ENCODE assay signal across 13 cellular contexts in the genomic region with DNA sequence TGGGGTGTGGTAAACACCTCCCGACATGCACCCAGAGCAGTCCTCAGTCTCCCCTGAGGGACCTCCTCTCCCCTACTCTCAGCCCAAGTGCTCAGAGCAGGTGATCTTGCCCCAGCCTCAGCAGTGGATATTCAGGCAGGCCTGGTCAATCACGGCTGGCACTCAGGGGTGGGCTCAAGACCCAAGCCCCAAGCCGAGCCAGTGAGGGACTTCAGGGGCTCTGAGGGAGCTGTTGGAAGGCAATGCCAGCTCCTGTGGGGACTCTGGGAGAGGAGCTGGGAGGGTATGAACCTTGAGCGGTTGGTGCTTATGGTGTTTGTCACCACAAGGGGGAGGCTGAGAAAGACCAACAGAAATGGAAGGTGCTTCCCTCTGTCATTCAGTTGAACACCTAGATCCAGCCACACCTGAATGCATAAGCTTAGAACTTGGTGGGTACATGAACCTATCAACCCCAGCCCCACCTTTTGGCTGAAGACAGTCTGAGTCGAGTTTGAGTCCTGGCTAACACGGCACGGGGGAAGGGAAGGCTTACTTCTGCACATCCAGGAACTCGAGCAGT. TPM values are rescaled to one million over a fixed set of nuclear protein-coding genes. Genes with fewer than 3 reads are reported as not detected.
DNase-seq lines count a peak whose midpoint lies in the region; ATAC-seq, FAIRE-seq and TF ChIP-seq lines count a peak whose summit lies in the region.
"Had no signal": no experiment of that assay in that cellular context is flagged by ENCODE, and none has a peak within 500 bp of the region (broad histone marks: within the 10 kb centered on the region; RNA-seq: fewer than 3 reads in every experiment).

No MANE protein-coding gene starts in this region.

- H3K27ac ChIP-seq in H9 (ENCODE audit: insufficient read length, low read depth, low read length): no peak overlapping the region
- no peak overlapping the region for H3K27ac ChIP-seq in astrocyte (ENCODE audit: low read depth, low read length)
- H3K27ac ChIP-seq in keratinocyte (ENCODE audit: control insufficient read depth, insufficient read depth, low read length): no peak overlapping the region
- H3K27ac ChIP-seq: dorsolateral prefrontal cortex, GM23248 had no signal

- H3K18ac ChIP-seq in H9 (ENCODE audit: insufficient read length, low read depth, low read length): no peak overlapping the region

- no peaks in the 10 kb centered on the region for H3K79me1 ChIP-seq in H9 (ENCODE audit: insufficient read depth, low read depth, low read length, poor library complexity, severe bottlenecking)

- dilution Hi-C loops in keratinocyte (cut with MboI; ENCODE audit: extremely low pct_ligation_motif_present, low sequenced_read_pairs): no loop called here

- H3K36me3 ChIP-seq in astrocyte (ENCODE audit: insufficient read depth, low read length) (no peaks in the 10 kb centered on the region), keratinocyte (ENCODE audit: control insufficient read depth in 2 of 2, extremely low read depth in 1 of 2, insufficient read depth in 2 of 2, low read length in 2 of 2) (peaks cover 50 to 62% of the 10 kb centered on the region in 2 experiments)

- no peak overlapping the region for H2BK20ac ChIP-seq in H9 (ENCODE audit: low read depth, low read length, poor library complexity, severe bottlenecking)

- H3K36me3 Mint-ChIP-seq in H9 (ENCODE audit: insufficient read depth in 1 of 3, low read depth in 3 of 3) (peaks cover 0 to 8% (median 0%) of the 10 kb centered on the region in 3 experiments; a peak in 2 of 7 replicates), astrocyte (ENCODE audit: low read depth, unreplicated experiment) (peaks cover 22% of the 10 kb centered on the region), T-cell (peaks cover 21% of the 10 kb centered on the region)

- H2BK120ac ChIP-seq in H9 (ENCODE audit: low read depth, low read length, poor library complexity, severe bottlenecking): no peak overlapping the region

- H3K9ac ChIP-seq in H9 (ENCODE audit: extremely low read depth, insufficient read length, low read length) (no peak overlapping the region), astrocyte (ENCODE audit: low read length) (no peak overlapping the region), keratinocyte (ENCODE audit: control insufficient read depth, extremely low read depth, insufficient read depth, low read length) (no peak overlapping the region)
- H3K9ac ChIP-seq: GM23248 had no signal

- no peak for ATAC-seq in T-cell (replicated peaks in 1 of 4)

- H3K9me3 ChIP-seq in H9 (ENCODE audit: control insufficient read depth, low read depth, low read length) (no peaks in the 10 kb centered on the region), astrocyte (ENCODE audit: insufficient read depth, low read depth, low read length) (no peaks in the 10 kb centered on the region), keratinocyte (ENCODE audit: control insufficient read depth, low read depth, low read length) (no peaks in the 10 kb centered on the region)

- H2AFZ ChIP-seq in H9 (ENCODE audit: low read length): no peak overlapping the region
- no peak overlapping the region for H2AFZ ChIP-seq in astrocyte (ENCODE audit: low read depth, low read length)
- no peak overlapping the region for H2AFZ ChIP-seq in keratinocyte (ENCODE audit: control insufficient read depth, low read length)
- H2AFZ ChIP-seq: GM23248 had no signal

- H3K4me2 ChIP-seq in H9 (ENCODE audit: insufficient read depth, insufficient read length, low read length): no peak overlapping the region
- no peak overlapping the region for H3K4me2 ChIP-seq in astrocyte (ENCODE audit: low read length)
- no peak overlapping the region for H3K4me2 ChIP-seq in keratinocyte (ENCODE audit: control insufficient read depth, extremely low read depth, insufficient read depth, low read depth, low read length)

- H4K20me1 ChIP-seq in H9 (ENCODE audit: control insufficient read depth, insufficient read depth, insufficient read length) (no peaks in the 10 kb centered on the region), astrocyte (ENCODE audit: insufficient read depth, low read length) (no peaks in the 10 kb centered on the region), keratinocyte (ENCODE audit: control insufficient read depth, extremely low read depth, insufficient read depth, low read length) (no peaks in the 10 kb centered on the region)

- no peak overlapping the region for H4K8ac ChIP-seq in H9 (replicated peaks; ENCODE audit: insufficient read length, low read depth, low read length)

- peak; percentile 16 for TF ChIP-seq CTCF in AG09309 (IDR thresholded peaks at IDR 0.05; ENCODE audit: control insufficient read depth, insufficient read depth, low read depth, low read length, missing control alignments)
- TF ChIP-seq CTCF in H9 (conservative IDR thresholded peaks at IDR 0.05): peak; percentile 50
- peak; percentile 4 for TF ChIP-seq CTCF in astrocyte (IDR thresholded peaks at IDR 0.05; ENCODE audit: insufficient read depth, low read depth, low read length)
- TF ChIP-seq CTCF in keratinocyte (optimal IDR thresholded peaks at IDR 0.05 in 1 of 3, IDR thresholded peaks at IDR 0.05 in 1 of 3, conservative IDR thresholded peaks at IDR 0.05 in 1 of 3; ENCODE audit: extremely low read depth in 1 of 3, insufficient read depth in 2 of 3, low read length in 3 of 3): peak in 2 of 3 experiments; percentile 16 to 40

- H3K27ac Mint-ChIP-seq in H9 (no peak overlapping the region), astrocyte (ENCODE audit: unreplicated experiment) (no peak overlapping the region), T-cell (no peak overlapping the region)
- H3K27ac Mint-ChIP-seq: activated T-helper 1 cell treated with anti-CD3 and anti-CD28 coated beads, Interleukin-12 subunit alpha, Interleukin-12 subunit beta, Interleukin-2, Interleukin-4 antibody, amounts not matched to agents 30 ng/mL and 10 ng/mL and 1 ng/mL, durations not matched to agents 14 hours and 24 hours and 36 hours had no signal

- H3K4me3 ChIP-seq in AG09309 (ENCODE audit: control insufficient read depth, low read depth, low read length) (no peak overlapping the region), astrocyte (ENCODE audit: insufficient read depth, low read depth, low read length) (no peak overlapping the region), keratinocyte (ENCODE audit: control insufficient read depth in 2 of 3, extremely low read depth in 1 of 3, insufficient read depth in 2 of 3, low read depth in 1 of 3, low read length in 3 of 3) (no peak overlapping the region)
- H3K4me3 ChIP-seq: dorsolateral prefrontal cortex, GM23248 had no signal

- H3T11ph ChIP-seq in H9 (ENCODE audit: low read length): no peak overlapping the region

- H2BK12ac ChIP-seq in H9 (ENCODE audit: insufficient read length, low read depth, low read length): no peak overlapping the region

- no peak overlapping the region for H2BK15ac ChIP-seq in H9 (ENCODE audit: low read depth, low read length)

- H3K56ac ChIP-seq in H9 (ENCODE audit: insufficient read length, low read depth, low read length): no peak overlapping the region

- H3K79me2 ChIP-seq in H9 (ENCODE audit: insufficient read depth, low read length) (no peaks in the 10 kb centered on the region), astrocyte (ENCODE audit: insufficient read depth, low read length) (no peaks in the 10 kb centered on the region), keratinocyte (ENCODE audit: control insufficient read depth, insufficient read depth, low read length) (no peaks in the 10 kb centered on the region)

- H3K23me2 ChIP-seq in H9 (ENCODE audit: insufficient read length, low read depth, low read length, poor library complexity, severe bottlenecking): no peaks in the 10 kb centered on the region

- no peak overlapping the region for H2AK5ac ChIP-seq in H9 (ENCODE audit: insufficient read length, low read length)

- POLR2A ChIA-PET in T-cell (lab: Charles Lee): no interaction called here

- H3K4me1 ChIP-seq in H9 (ENCODE audit: insufficient read depth, low read length) (no peaks in the 10 kb centered on the region), astrocyte (ENCODE audit: insufficient read depth, low read length) (no peaks in the 10 kb centered on the region), keratinocyte (ENCODE audit: control insufficient read depth, extremely low read depth, insufficient read depth, low read length) (no peaks in the 10 kb centered on the region)

- no peak overlapping the region for H3K4me3 Mint-ChIP-seq in H9
- no peak overlapping the region for H3K4me3 Mint-ChIP-seq in astrocyte (ENCODE audit: unreplicated experiment)
- H3K4me3 Mint-ChIP-seq in T-cell: no peak overlapping the region
- H3K4me3 Mint-ChIP-seq: activated T-helper 1 cell treated with anti-CD3 and anti-CD28 coated beads, Interleukin-12 subunit alpha, Interleukin-12 subunit beta, Interleukin-2, Interleukin-4 antibody, amounts not matched to agents 30 ng/mL and 10 ng/mL and 1 ng/mL, durations not matched to agents 14 hours and 24 hours and 36 hours had no signal

- WGBS in H9 (ENCODE audit: extremely low coverage, insufficient read length, low lambda C conversion rate): no CpG with 5 or more reads among the region's 8 CpGs

- H3K23ac ChIP-seq in H9 (ENCODE audit: insufficient read length, low read depth, low read length): no peak overlapping the region

- CTCF ChIA-PET in T-cell (lab: Charles Lee): no interaction called here

- H4K91ac ChIP-seq in H9 (ENCODE audit: insufficient read length, low read depth, low read length): no peak overlapping the region

- H3K27me3 Mint-ChIP-seq in H9 (ENCODE audit: low read depth) (no peaks in the 10 kb centered on the region; the same call in none of the 2 replicates), astrocyte (ENCODE audit: low read depth, unreplicated experiment) (peaks cover 19% of the 10 kb centered on the region), T-cell (no peaks in the 10 kb centered on the region)

- no peak overlapping the region for H2BK5ac ChIP-seq in H9 (ENCODE audit: insufficient read length, low read length)

- H3K14ac ChIP-seq in H9 (ENCODE audit: insufficient read depth, low read length): no peak overlapping the region

- no peak overlapping the region for H3K4ac ChIP-seq in H9 (ENCODE audit: low read depth, low read length)

- H3K27me3 ChIP-seq in H9 (ENCODE audit: insufficient read depth, low read length) (no peaks in the 10 kb centered on the region), astrocyte (ENCODE audit: insufficient read depth, low read length) (no peaks in the 10 kb centered on the region), keratinocyte (ENCODE audit: control insufficient read depth, extremely low read depth, insufficient read depth, low read length) (no peaks in the 10 kb centered on the region)
- H3K27me3 ChIP-seq: dorsolateral prefrontal cortex had no signal

- no peaks in the 10 kb centered on the region for H3K9me3 Mint-ChIP-seq in H9
- peaks cover 5% of the 10 kb centered on the region for H3K9me3 Mint-ChIP-seq in astrocyte (ENCODE audit: unreplicated experiment)
- H3K9me3 Mint-ChIP-seq in T-cell: peaks cover 0 to 3% (median 0%) of the 10 kb centered on the region in 3 donors
- H3K9me3 Mint-ChIP-seq: activated T-helper 1 cell treated with anti-CD3 and anti-CD28 coated beads, Interleukin-12 subunit alpha, Interleukin-12 subunit beta, Interleukin-2, Interleukin-4 antibody, amounts not matched to agents 30 ng/mL and 10 ng/mL and 1 ng/mL, durations not matched to agents 14 hours and 24 hours and 36 hours had no signal

- no peaks in the 10 kb centered on the region for H3K9me1 ChIP-seq in keratinocyte (ENCODE audit: control insufficient read depth, extremely low read depth, insufficient read depth, low read length)

- H4K5ac ChIP-seq in H9 (ENCODE audit: insufficient read length, low read depth, low read length): no peak overlapping the region

- peaks cover 3 to 16% of the 10 kb centered on the region in 2 experiments for H3K4me1 Mint-ChIP-seq in H9
- H3K4me1 Mint-ChIP-seq in astrocyte (ENCODE audit: low read depth, unreplicated experiment): no peaks in the 10 kb centered on the region
- H3K4me1 Mint-ChIP-seq in T-cell: no peaks in the 10 kb centered on the region

- FAIRE-seq in astrocyte (lab: Jason Lieb, UNC) (no peak), keratinocyte (lab: Jason Lieb, UNC) (no peak)

- DNase-seq in AG09309 (ENCODE audit: low read depth) (no peak), H9 (no peak), astrocyte (ENCODE audit: low read depth) (no peak), keratinocyte (ENCODE audit: low read depth, low spot score) (no peak), ecto neural progenitor cell (ENCODE audit: low spot score) (no peak), T-cell (no peak), D341Med (ENCODE audit: low spot score) (no peak), NCI-H2107 treated with DMSO at 0.1 percent for 48 hours (lab: John Stamatoyannopoulos, UW; ENCODE audit: unreplicated experiment) (no peak)
- DNase-seq: Calu3, GM23248, NCI-H1092 treated with DMSO at 0.1 percent for 48 hours had no signal

RNA-seq across cellular contexts. Expression of gene ALS2CL, which starts 19.4 kb away (rescaled TPM):
- 4.9 and 5.0 TPM in 2 replicates for total RNA-seq in H9 (2021)
- total RNA-seq in astrocyte: 8.5 and 13.5 TPM in 2 replicates
- 35.0 to 76.9 TPM (median 40.9 TPM) in 3 replicates for polyA plus RNA-seq in keratinocyte
- polyA plus RNA-seq in keratinocyte (2011; ENCODE audit: low read depth): 44.6 TPM
- 15.1 and 21.9 TPM in 2 replicates for polyA plus RNA-seq in keratinocyte (2011; cell fraction: cytosol; rRNA removed)
- 222 and 277 TPM in 2 replicates for polyA plus RNA-seq in keratinocyte (2011; cell fraction: nucleus; rRNA removed)
- polyA plus RNA-seq in keratinocyte (2012; ENCODE audit: low replicate concordance): 39.5 and 130 TPM in 2 replicates
- 55.6 to 64.3 TPM (median 63.2 TPM) in 3 replicates for polyA minus RNA-seq in keratinocyte
- 32.0 TPM for polyA minus RNA-seq in keratinocyte (2011; cell fraction: cytosol; rRNA and poly(A)+ RNA removed)
- 88.7 and 90.1 TPM in 2 replicates for polyA minus RNA-seq in keratinocyte (2011; cell fraction: nucleus; rRNA and poly(A)+ RNA removed)
- total RNA-seq in T-cell: 10 to 100 TPM; 25.0 to 47.4 (median 30.6) TPM

RNA-seq across cellular contexts. Expression of gene TMIE, which starts 27.1 kb away (rescaled TPM):
- total RNA-seq in H9 (2021): 0.63 and 0.66 TPM in 2 replicates
- 0.34 and 0.53 TPM in 2 replicates for total RNA-seq in astrocyte
- polyA plus RNA-seq in keratinocyte: 0.04 to 0.07 TPM in 2 of 3 replicates, not detected in the other
- 0.41 TPM for polyA plus RNA-seq in keratinocyte (2011; ENCODE audit: low read depth)
- polyA plus RNA-seq in keratinocyte (2011; cell fraction: cytosol; rRNA removed): 0.04 TPM in 1 of 2 replicates, not detected in the other
- polyA plus RNA-seq in keratinocyte (2011; cell fraction: nucleus; rRNA removed): 0.19 TPM in 1 of 2 replicates, not detected in the other
- polyA plus RNA-seq in keratinocyte (2012; ENCODE audit: low replicate concordance): 0.25 TPM in 1 of 2 replicates, not detected in the other
- 0.10 TPM in 1 of 3 replicates, not detected in the others for polyA minus RNA-seq in keratinocyte
- polyA minus RNA-seq in keratinocyte (2011; cell fraction: cytosol; rRNA and poly(A)+ RNA removed): not detected
- not detected in 2 replicates for polyA minus RNA-seq in keratinocyte (2011; cell fraction: nucleus; rRNA and poly(A)+ RNA removed)
- 1 to 10 TPM; 2.0 to 5.3 (median 3.0) TPM for total RNA-seq in T-cell
- total RNA-seq: activated T-helper 1 cell treated with anti-CD3 and anti-CD28 coated beads, Interleukin-12 subunit alpha, Interleukin-12 subunit beta, Interleukin-2, Interleukin-4 antibody, amounts not matched to agents 30 ng/mL and 10 ng/mL and 1 ng/mL, durations not matched to agents 14 hours and 24 hours and 36 hours had no signal
- polyA plus RNA-seq: GM23248 had no signal

RNA-seq across cellular contexts. Expression of gene PRSS50, which starts 43.6 kb away (rescaled TPM):
- 0.24 and 0.59 TPM in 2 replicates for total RNA-seq in H9 (2021)
- not detected in 2 replicates for total RNA-seq in astrocyte
- not detected in 3 replicates for polyA plus RNA-seq in keratinocyte
- polyA plus RNA-seq in keratinocyte (2011; ENCODE audit: low read depth): not detected
- polyA plus RNA-seq in keratinocyte (2011; cell fraction: cytosol; rRNA removed): not detected in 2 replicates
- not detected in 2 replicates for polyA plus RNA-seq in keratinocyte (2011; cell fraction: nucleus; rRNA removed)
- polyA plus RNA-seq in keratinocyte (2012; ENCODE audit: low replicate concordance): not detected in 2 replicates
- not detected in 3 replicates for polyA minus RNA-seq in keratinocyte
- polyA minus RNA-seq in keratinocyte (2011; cell fraction: cytosol; rRNA and poly(A)+ RNA removed): not detected
- polyA minus RNA-seq in keratinocyte (2011; cell fraction: nucleus; rRNA and poly(A)+ RNA removed): not detected in 2 replicates
- total RNA-seq in T-cell: not detected
- total RNA-seq: activated T-helper 1 cell treated with anti-CD3 and anti-CD28 coated beads, Interleukin-12 subunit alpha, Interleukin-12 subunit beta, Interleukin-2, Interleukin-4 antibody, amounts not matched to agents 30 ng/mL and 10 ng/mL and 1 ng/mL, durations not matched to agents 14 hours and 24 hours and 36 hours; Calu3; GM23248 had no signal
- polyA plus RNA-seq: GM23248 had no signal
